Comparison of ENCODE assay signal across 8 cellular contexts in genomic region chr9:3467593-3468219, GRCh38. TPM values are rescaled to one million over a fixed set of nuclear protein-coding genes. Genes with fewer than 3 reads are reported as not detected.
DNase-seq lines count a peak whose midpoint lies in the region; ATAC-seq and TF ChIP-seq lines count a peak whose summit lies in the region.

No MANE protein-coding gene starts in this region.

- peak; percentile 97 for ATAC-seq in GM21717 (IDR thresholded peaks at IDR 0.05; ENCODE audit: unreplicated experiment)

- DNase-seq in EL (peak; percentile 59), HuH-7.5 (ENCODE audit: low spot score) (peak; percentile 11), OCI-LY7 (ENCODE audit: low spot score) (peak; percentile 81), foreskin melanocyte (peak; percentile 48), uterus (peak in 1 of 2 donors; percentile 31)
- DNase-seq in activated T-helper 9 cell treated with anti-CD3 and anti-CD28 coated beads, Interleukin-2, amount 50 U/mL, for 16 hours (ENCODE audit: low read depth), result peak; percentile 28

- no peak overlapping the region for H3K4me3 ChIP-seq in OCI-LY7 (ENCODE audit: low read depth, low read length, poor library complexity, severe bottlenecking)
- H3K4me3 ChIP-seq in parathyroid adenoma (ENCODE audit: low read depth, low read length), result no peak overlapping the region
- no peak overlapping the region for H3K4me3 ChIP-seq in uterus

- peak; percentile 99 for TF ChIP-seq CTCF in OCI-LY7 (conservative IDR thresholded peaks at IDR 0.05; ENCODE audit: low read length)
- peak; percentile 74 for TF ChIP-seq CTCF in parathyroid adenoma (IDR thresholded peaks at IDR 0.05)
- peak; percentile 37 to 56 (median 43) for TF ChIP-seq CTCF in uterus (IDR thresholded peaks at IDR 0.05)

- intact Hi-C loops in OCI-LY7 (cut with micrococcal nuclease; ENCODE audit: unreplicated experiment), result loop anchor here (1.0 to 10.0 kb wide), 5 partner anchors 61 to 655 kb away; no protein-coding TSS in a partner anchor
- intact Hi-C loops in uterus (cut with DNase I; ENCODE audit: low total_unique reads), result no loop called here

- H3K9ac ChIP-seq in parathyroid adenoma, result no peak overlapping the region

- H3K36me3 ChIP-seq in OCI-LY7 (ENCODE audit: insufficient read depth, low read length) (peaks cover 8% of the 10 kb centered on the region; the same call in 1 of the 2 replicates), parathyroid adenoma (ENCODE audit: control insufficient read depth, insufficient read depth, low read length) (no peaks in the 10 kb centered on the region), uterus (no peaks in the 10 kb centered on the region)

- CTCF ChIA-PET in OCI-LY7 (lab: Charles Lee; ENCODE audit: unreplicated experiment), result interaction anchor here (1.1 to 1.7 kb wide), 3 partner anchors 10 to 60 kb away, joined by 3 to 5 read pairs (median 5); no protein-coding TSS in a partner anchor

- H3K27ac ChIP-seq in OCI-LY7 (ENCODE audit: low read depth, low read length, poor library complexity, severe bottlenecking), result no peak overlapping the region
- H3K27ac ChIP-seq in parathyroid adenoma, result no peak overlapping the region
- H3K27ac ChIP-seq in uterus, result no peak overlapping the region

- no peaks in the 10 kb centered on the region for H3K9me3 ChIP-seq in OCI-LY7 (ENCODE audit: low read length)
- H3K9me3 ChIP-seq in parathyroid adenoma (ENCODE audit: control insufficient read depth, low read length), result no peaks in the 10 kb centered on the region
- H3K9me3 ChIP-seq in uterus, result no peaks in the 10 kb centered on the region

- no peaks in the 10 kb centered on the region; the same call in 1 of the 2 replicates for H4K20me1 ChIP-seq in OCI-LY7 (ENCODE audit: insufficient read depth, low read length)

- no peak overlapping the region for H2AFZ ChIP-seq in OCI-LY7 (ENCODE audit: low read length)
- H2AFZ ChIP-seq in parathyroid adenoma, result no peak overlapping the region

- BruUV-seq in OCI-LY7 (replicated peaks; lab: Mats Ljungman, UMichigan), result no TSS peak

- POLR2A ChIA-PET in OCI-LY7 (lab: Charles Lee), result interaction anchor here (0.6 to 2.8 kb wide), 10 partner anchors 10 to 264 kb away, joined by 3 to 15 read pairs (median 3); partner anchors contain the start of gene RFX3

- H3K4me1 ChIP-seq in OCI-LY7 (ENCODE audit: insufficient read depth, low read length, poor library complexity, severe bottlenecking), result peaks cover 8% of the 10 kb centered on the region
- peaks cover 3% of the 10 kb centered on the region for H3K4me1 ChIP-seq in parathyroid adenoma
- no peaks in the 10 kb centered on the region for H3K4me1 ChIP-seq in uterus

- no peak for TF ChIP-seq POLR2A in uterus (IDR thresholded peaks at IDR 0.05)

- peak overlapping the region; percentile 47; the same call in 1 of the 2 replicates for H3K4me2 ChIP-seq in OCI-LY7 (ENCODE audit: low read length)
- H3K4me2 ChIP-seq in parathyroid adenoma (ENCODE audit: low read length), result no peak overlapping the region

- H3K79me2 ChIP-seq in OCI-LY7 (ENCODE audit: insufficient read depth, low read depth, low read length), result no peaks in the 10 kb centered on the region
- H3K79me2 ChIP-seq in parathyroid adenoma, result no peaks in the 10 kb centered on the region

- no peaks in the 10 kb centered on the region for H3K9me2 ChIP-seq in OCI-LY7 (ENCODE audit: insufficient read depth, low read length)

- no peaks in the 10 kb centered on the region for H3K27me3 ChIP-seq in parathyroid adenoma (ENCODE audit: control insufficient read depth, insufficient read depth, low read length)
- H3K27me3 ChIP-seq in uterus, result no peaks in the 10 kb centered on the region

RNA-seq across cellular contexts. Expression of gene RFX3, which starts 58.1 kb away (rescaled TPM):
- 6.9 and 11.5 TPM in 2 replicates for total RNA-seq in OCI-LY7 (2014; rRNA removed; shearing (Covaris generic))
- 18.1 and 22.4 TPM in 2 replicates for total RNA-seq in OCI-LY7 (2022)
- total RNA-seq in uterus, result 10 to 100 TPM in 3 of 4 donors, 1 to 10 TPM in 1; 8.5 to 43.3 (median 21.9) TPM

Comparison
In these comparisons a context has a peak if more than half of its experiments do, and no peak if none do; other contexts are left out.
1. CTCF ChIP-seq: peak in every context shown above with its lines; median percentile 99 in OCI-LY7; 74 in parathyroid adenoma; 43 in uterus.